Comparison of ENCODE assay signal across 4 cellular contexts in the genomic region with DNA sequence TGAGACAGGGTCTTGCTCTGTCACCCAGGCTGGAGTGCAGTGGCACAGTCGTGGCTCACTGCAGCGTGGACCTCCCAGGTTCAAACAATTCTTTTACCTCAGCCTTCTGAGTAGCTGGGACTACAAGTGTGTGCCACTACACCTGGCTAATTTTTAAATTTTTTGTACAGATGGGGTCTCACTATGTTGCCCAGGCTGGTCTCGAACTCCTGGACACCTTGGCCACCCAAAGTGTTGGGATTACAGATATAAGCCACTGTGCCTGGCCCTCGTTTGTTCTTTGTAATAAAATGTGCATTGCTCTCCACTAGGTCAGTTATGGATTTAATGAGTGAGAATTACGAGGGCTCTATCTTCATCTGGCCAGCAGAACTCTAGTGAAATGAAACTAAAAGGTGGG. TPM values are rescaled to one million over a fixed set of nuclear protein-coding genes. Genes with fewer than 3 reads are reported as not detected.
"Had no signal": no experiment of that assay in that cellular context is flagged by ENCODE, and none has a peak within 500 bp of the region (broad histone marks: within the 10 kb centered on the region; RNA-seq: fewer than 3 reads in every experiment).

No MANE protein-coding gene starts in this region.

RNA-seq across cellular contexts. Expression of a gene that starts 24.0 kb away (rescaled TPM):
- total RNA-seq: subcutaneous adipose tissue, thoracic aorta, transverse colon, vagina had no signal
